ENCODE assay signal across 8 cellular contexts in genomic region chr9:104093647-104094533, GRCh38. TPM values are rescaled to one million over a fixed set of nuclear protein-coding genes. Genes with fewer than 3 reads are reported as not detected.
DNase-seq lines count a peak whose midpoint lies in the region; ATAC-seq and TF ChIP-seq lines count a peak whose summit lies in the region.

Gene SMC2 (plus strand): TSS chr9:104094309. CDS start chr9:104095385, 1,076 bp downstream.

- no peaks in the 10 kb centered on the region for H3K9me3 ChIP-seq in T-helper 17 cell (ENCODE audit: control insufficient read depth, low read length, poor library complexity, severe bottlenecking)
- H3K9me3 ChIP-seq in right atrium auricular region, result no peaks in the 10 kb centered on the region
- no peaks in the 10 kb centered on the region for H3K9me3 ChIP-seq in psoas muscle
- no peaks in the 10 kb centered on the region for H3K9me3 ChIP-seq in uterus

- no peaks in the 10 kb centered on the region for H3K27me3 ChIP-seq in right atrium auricular region
- H3K27me3 ChIP-seq in psoas muscle (ENCODE audit: insufficient read depth in 3 of 3, low read length in 2 of 3), result no peaks in the 10 kb centered on the region
- H3K27me3 ChIP-seq in uterus, result no peaks in the 10 kb centered on the region

- H3K27me3 Mint-ChIP-seq in T-helper 17 cell, result no peaks in the 10 kb centered on the region

- ATAC-seq in HG02885 (IDR thresholded peaks at IDR 0.05; ENCODE audit: poor library complexity, unreplicated experiment), result peak; percentile 86
- ATAC-seq in T-helper 17 cell, result peak; percentile 96
- ATAC-seq in psoas muscle, result peak; percentile 96 to 97 (median 97)

- H3K27ac Mint-ChIP-seq in T-helper 17 cell, result peak within 1 kb of the TSS; percentile 99

- peak within 1 kb of the TSS; percentile 60 to 76 for H3K4me3 ChIP-seq in right atrium auricular region
- H3K4me3 ChIP-seq in psoas muscle, result peak within 1 kb of the TSS; percentile 70
- peak within 1 kb of the TSS; percentile 66 to 78 for H3K4me3 ChIP-seq in uterus

- H3K4me1 ChIP-seq in right atrium auricular region (peaks cover 0 to 30% of the 10 kb centered on the region in 2 donors), psoas muscle (peaks cover 22% of the 10 kb centered on the region), uterus (peaks cover 6% of the 10 kb centered on the region in 2 donors)

- TF ChIP-seq POLR2A in GM15510 (IDR thresholded peaks at IDR 0.05; ENCODE audit: borderline replicate concordance, extremely low read depth, insufficient read length), result peak; percentile 81
- peak; percentile 65 to 75 for TF ChIP-seq POLR2A in uterus (IDR thresholded peaks at IDR 0.05)

- intact Hi-C loops in psoas muscle (cut with DNase I), result loop anchor here in 1 of 2 donors (10.0 kb wide), 1 partner anchor 651 kb away; the partner anchor contains the start of gene NIPSNAP3A
- intact Hi-C loops in uterus (cut with DNase I; ENCODE audit: low total_unique reads), result no loop called here

- TF ChIP-seq CTCF in right atrium auricular region (IDR thresholded peaks at IDR 0.05), result no peak
- no peak for TF ChIP-seq CTCF in psoas muscle (IDR thresholded peaks at IDR 0.05)
- no peak for TF ChIP-seq CTCF in uterus (IDR thresholded peaks at IDR 0.05)

- no peaks in the 10 kb centered on the region for H3K36me3 Mint-ChIP-seq in T-helper 17 cell (ENCODE audit: low read depth)

- DNase-seq in NCI-H1694 treated with DMSO at 0.1 percent for 48 hours (lab: John Stamatoyannopoulos, UW) (peak; percentile 94), T-helper 17 cell (peak; percentile 84 to 92 (median 85)), right atrium auricular region (ENCODE audit: low spot score) (peak; percentile 91), psoas muscle (peak; percentile 95 to 97), uterus (peak; percentile 89 to 94)

- 0% methylated on average over 56 to 58 of the region's 58 CpGs for WGBS in psoas muscle, 3 donors

- H3K27ac ChIP-seq in angular gyrus (ENCODE audit: low read depth, low read length), result peak within 1 kb of the TSS; percentile 99
- peak within 1 kb of the TSS; percentile 93 to 94 for H3K27ac ChIP-seq in right atrium auricular region
- peak within 1 kb of the TSS; percentile 97 for H3K27ac ChIP-seq in psoas muscle
- H3K27ac ChIP-seq in uterus, result peak within 1 kb of the TSS; percentile 95 to 99

- H3K36me3 ChIP-seq in right atrium auricular region (no peaks in the 10 kb centered on the region), psoas muscle (ENCODE audit: insufficient read depth in 1 of 2, low read depth in 1 of 2) (no peaks in the 10 kb centered on the region), uterus (no peaks in the 10 kb centered on the region)

- peak within 1 kb of the TSS; percentile 99 for H3K4me3 Mint-ChIP-seq in T-helper 17 cell

- peaks cover 33% of the 10 kb centered on the region for H3K4me1 Mint-ChIP-seq in T-helper 17 cell

RNA-seq across cellular contexts. Expression of gene SMC2, which starts in this region (rescaled TPM):
- total RNA-seq in T-helper 17 cell (1 to 10 TPM; 3.8 to 5.3 TPM), right atrium auricular region (10 to 100 TPM in 1 of 2 donors, 1 to 10 TPM in 1; 6.2 to 14.5 TPM), psoas muscle (1 to 10 TPM; 3.1 to 6.3 (median 3.2) TPM), uterus (10 to 100 TPM in 1 of 4 donors, 1 to 10 TPM in 3; 3.3 to 30.4 (median 5.7) TPM)
- 1 to 10 TPM; 1.6 to 6.1 (median 2.6) TPM for polyA plus RNA-seq in psoas muscle

Comparison
In these comparisons a context has a peak if more than half of its experiments do, and no peak if none do; other contexts are left out.
1. Peak in every context shown above with its lines: DNase-seq, ATAC-seq, H3K4me3 ChIP-seq and H3K27ac ChIP-seq.